Comparison of ENCODE assay signal across 1 cellular context in genomic region chr17:55272711-55273578, GRCh38.
A peak's percentile ranks its signal among the peaks of the same experiment; 100 is the strongest.
TF ChIP-seq lines count a peak whose summit lies in the region.

No MANE protein-coding gene starts in this region.

TF ChIP-seq in HepG2, 621 proteins besides CTCF, POLR2A, EP300 and RAD21 (continued from another document):
- no peak for TF ChIP-seq PREB (CRISPR knock-in tag; IDR thresholded peaks at IDR 0.05)
- no peak for TF ChIP-seq HDAC6 (IDR thresholded peaks at IDR 0.05; ENCODE audit: low read depth, low read length)
- TF ChIP-seq CAMTA2 (CRISPR knock-in tag; IDR thresholded peaks at IDR 0.05; ENCODE audit: borderline replicate concordance): no peak
- TF ChIP-seq ZSCAN5A (CRISPR knock-in tag; IDR thresholded peaks at IDR 0.05; ENCODE audit: borderline replicate concordance): 0 out of 2 replicates have a peak, but pooled peaks have one; percentile 43
- no peak for TF ChIP-seq KLF15 (CRISPR knock-in tag; IDR thresholded peaks at IDR 0.05; ENCODE audit: borderline replicate concordance)
- peak; percentile 96 for TF ChIP-seq AFF4 (CRISPR knock-in tag; IDR thresholded peaks at IDR 0.05)
- TF ChIP-seq FOXK1 (CRISPR knock-in tag; IDR thresholded peaks at IDR 0.05; ENCODE audit: borderline replicate concordance, low read depth): peak; percentile 7; the same call in 1 of the 2 replicates
- peak; percentile 8 for TF ChIP-seq ZEB1 (IDR thresholded peaks at IDR 0.05; ENCODE audit: insufficient replicate concordance, low read depth)
- no peak for TF ChIP-seq SMARCE1 (IDR thresholded peaks at IDR 0.05; ENCODE audit: borderline replicate concordance)
- 0 out of 2 replicates have a peak, but pooled peaks have one; percentile 63 for TF ChIP-seq ZSCAN12 (CRISPR knock-in tag; IDR thresholded peaks at IDR 0.05)
- no peak for TF ChIP-seq HOXA3 (CRISPR knock-in tag; IDR thresholded peaks at IDR 0.05)
- no peak for TF ChIP-seq TCF12 (IDR thresholded peaks at IDR 0.05)
- 0 out of 2 replicates have a peak, but pooled peaks have one; percentile 1 for TF ChIP-seq TCF12 (CRISPR knock-in tag; IDR thresholded peaks at IDR 0.05)
- TF ChIP-seq POGK (CRISPR knock-in tag; conservative IDR thresholded peaks at IDR 0.05): 0 out of 2 replicates have a peak, but pooled peaks have one; percentile 15
- no peak for TF ChIP-seq ZZZ3 (CRISPR knock-in tag; IDR thresholded peaks at IDR 0.05; ENCODE audit: borderline replicate concordance)
- peak; percentile 84; the same call in 1 of the 2 replicates for TF ChIP-seq ZNF607 (CRISPR knock-in tag; IDR thresholded peaks at IDR 0.05; ENCODE audit: borderline replicate concordance)
- TF ChIP-seq FOXJ3 (CRISPR knock-in tag; IDR thresholded peaks at IDR 0.05; ENCODE audit: borderline replicate concordance): 0 out of 2 replicates have a peak, but pooled peaks have one; percentile 7
- no peak for TF ChIP-seq ZSCAN30 (CRISPR knock-in tag; IDR thresholded peaks at IDR 0.05)
- TF ChIP-seq ISL2 (CRISPR knock-in tag; IDR thresholded peaks at IDR 0.05): peak; percentile 15; the same call in 1 of the 2 replicates
- TF ChIP-seq ZMYM4 (CRISPR knock-in tag; IDR thresholded peaks at IDR 0.05): 0 out of 2 replicates have a peak, but pooled peaks have one; percentile 23
- TF ChIP-seq BRD4 (CRISPR knock-in tag; IDR thresholded peaks at IDR 0.05): peak; percentile 66
- TF ChIP-seq FOXP1 (IDR thresholded peaks at IDR 0.05): no peak
- no peak for TF ChIP-seq FOXP1 (CRISPR knock-in tag; IDR thresholded peaks at IDR 0.05)
- peak; percentile 68; the same call in 1 of the 2 replicates for TF ChIP-seq KAT7 (CRISPR knock-in tag; IDR thresholded peaks at IDR 0.05; ENCODE audit: borderline replicate concordance)
- TF ChIP-seq POLR2AphosphoS5 (IDR thresholded peaks at IDR 0.05; ENCODE audit: low read depth, low read length): peak; percentile 39; the same call in 1 of the 2 replicates
- 0 out of 2 replicates have a peak, but pooled peaks have one; percentile 28 for TF ChIP-seq ZNF619 (CRISPR knock-in tag; IDR thresholded peaks at IDR 0.05)
- TF ChIP-seq ZNF232 (CRISPR knock-in tag; IDR thresholded peaks at IDR 0.05; ENCODE audit: borderline replicate concordance): peak; percentile 29; the same call in 1 of the 2 replicates
- no peak; the same call in 1 of the 2 replicates for TF ChIP-seq SP2 (CRISPR knock-in tag; IDR thresholded peaks at IDR 0.05)
- no peak for TF ChIP-seq MAFK (conservative IDR thresholded peaks at IDR 0.05 in 1 of 2, IDR thresholded peaks at IDR 0.05 in 1 of 2; ENCODE audit: low read length in 2 of 2)
- no peak for TF ChIP-seq ZNF333 (CRISPR knock-in tag; IDR thresholded peaks at IDR 0.05; ENCODE audit: borderline replicate concordance)
- 0 out of 2 replicates have a peak, but pooled peaks have one; percentile 24 for TF ChIP-seq E2F1 (CRISPR knock-in tag; IDR thresholded peaks at IDR 0.05)
- peak; percentile 91 for TF ChIP-seq PAF1 (CRISPR knock-in tag; IDR thresholded peaks at IDR 0.05)
- TF ChIP-seq TBL1XR1 (IDR thresholded peaks at IDR 0.05; ENCODE audit: borderline replicate concordance, low read length, partially characterized antibody): no peak
